ENCODE assay signal across 1 cellular context in the genomic region with DNA sequence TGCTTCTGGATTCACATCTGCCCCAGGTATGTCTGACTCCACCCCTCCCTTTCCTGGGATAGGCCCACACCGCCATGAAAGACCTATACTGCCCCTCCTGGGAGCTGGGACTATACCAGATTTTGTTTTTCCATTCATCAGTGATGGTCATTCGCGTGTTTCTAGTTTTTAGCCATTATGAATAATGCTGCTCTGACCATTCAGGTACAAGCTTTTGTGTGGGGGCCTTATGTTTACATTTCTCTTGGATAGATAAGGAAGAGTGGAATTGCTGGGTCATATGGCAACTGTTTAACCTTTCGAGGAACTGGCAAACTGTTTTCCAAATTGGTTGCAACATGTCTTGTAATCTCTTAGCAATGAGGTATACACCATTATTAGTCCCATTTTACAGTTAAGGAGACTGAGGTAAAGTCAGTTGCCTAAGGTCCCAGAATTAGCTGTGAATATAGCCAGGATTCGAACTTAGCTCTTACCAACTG.
TF ChIP-seq lines count a peak whose summit lies in the region.

No MANE protein-coding gene starts in this region.

TF ChIP-seq in SK-N-SH treated with all-trans-retinoic acid at 6 μM for 48 hours, 23 proteins besides CTCF, POLR2A, EP300 and RAD21 (continued from another document):
- TF ChIP-seq TOX (CRISPR knock-in tag; IDR thresholded peaks at IDR 0.05; ENCODE audit: borderline replicate concordance) (no peak), ESRRG (CRISPR knock-in tag; IDR thresholded peaks at IDR 0.05) (no peak), ZNF70 (CRISPR knock-in tag; IDR thresholded peaks at IDR 0.05) (no peak), CREB5 (CRISPR knock-in tag; IDR thresholded peaks at IDR 0.05; ENCODE audit: low read depth) (no peak), BACH2 (CRISPR knock-in tag; IDR thresholded peaks at IDR 0.05; ENCODE audit: borderline replicate concordance) (no peak), ZC3H10 (CRISPR knock-in tag; IDR thresholded peaks at IDR 0.05) (no peak), CSDC2 (CRISPR knock-in tag; IDR thresholded peaks at IDR 0.05) (no peak), ISL1 (CRISPR knock-in tag; IDR thresholded peaks at IDR 0.05) (no peak)
- TF ChIP-seq, protein P1, sequence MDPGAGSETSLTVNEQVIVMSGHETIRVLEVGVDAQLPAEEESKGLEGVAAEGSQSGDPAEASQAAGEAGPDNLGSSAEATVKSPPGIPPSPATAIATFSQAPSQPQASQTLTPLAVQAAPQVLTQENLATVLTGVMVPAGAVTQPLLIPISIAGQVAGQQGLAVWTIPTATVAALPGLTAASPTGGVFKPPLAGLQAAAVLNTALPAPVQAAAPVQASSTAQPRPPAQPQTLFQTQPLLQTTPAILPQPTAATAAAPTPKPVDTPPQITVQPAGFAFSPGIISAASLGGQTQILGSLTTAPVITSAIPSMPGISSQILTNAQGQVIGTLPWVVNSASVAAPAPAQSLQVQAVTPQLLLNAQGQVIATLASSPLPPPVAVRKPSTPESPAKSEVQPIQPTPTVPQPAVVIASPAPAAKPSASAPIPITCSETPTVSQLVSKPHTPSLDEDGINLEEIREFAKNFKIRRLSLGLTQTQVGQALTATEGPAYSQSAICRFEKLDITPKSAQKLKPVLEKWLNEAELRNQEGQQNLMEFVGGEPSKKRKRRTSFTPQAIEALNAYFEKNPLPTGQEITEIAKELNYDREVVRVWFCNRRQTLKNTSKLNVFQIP (CRISPR knock-in tag; IDR thresholded peaks at IDR 0.05; ENCODE audit: borderline replicate concordance, low read depth): no peak
